ENCODE assay signal across 9 cellular contexts in the genomic region with DNA sequence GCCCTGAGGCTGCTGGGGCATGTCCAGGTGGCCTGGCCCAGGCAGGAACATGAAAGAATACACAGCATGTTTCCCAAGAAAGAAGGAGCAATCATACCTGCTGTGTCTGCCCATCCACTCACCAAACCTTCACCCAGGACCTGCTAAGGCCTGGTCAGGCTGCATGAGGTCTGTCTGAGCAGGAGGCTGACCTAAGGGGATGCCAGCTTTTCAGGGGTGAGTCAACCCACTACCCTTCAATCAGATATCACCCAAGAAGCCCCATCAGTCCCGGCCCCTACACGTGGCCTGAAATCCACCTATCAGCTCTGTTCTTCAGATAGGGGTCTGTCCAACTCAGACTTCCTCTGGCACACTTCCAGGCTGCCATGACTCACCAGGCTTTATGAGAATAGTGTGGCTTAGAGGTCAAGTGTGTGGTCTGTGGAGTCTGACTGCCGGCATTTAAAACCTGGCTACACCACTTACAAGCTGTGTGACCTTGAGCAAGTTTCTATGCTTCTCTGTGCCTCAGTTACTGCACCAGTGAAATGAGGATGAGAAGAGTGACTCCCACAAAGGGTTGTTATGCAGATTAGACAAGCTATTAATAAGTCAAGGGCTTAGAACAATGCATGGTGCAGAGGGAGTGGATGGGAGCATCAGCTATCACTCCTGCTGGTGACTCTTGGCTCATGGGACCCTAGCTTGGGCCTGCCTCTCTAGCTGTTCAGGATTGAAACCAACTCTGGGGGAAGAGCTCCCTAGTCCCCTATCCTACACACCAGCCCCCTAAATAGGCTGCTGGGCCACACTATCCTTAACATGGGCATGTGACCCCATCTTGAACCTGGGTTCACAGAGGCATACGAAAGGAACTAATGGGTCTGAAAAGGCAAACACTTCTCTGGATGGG.
DNase-seq lines count a peak whose midpoint lies in the region; ATAC-seq and TF ChIP-seq lines count a peak whose summit lies in the region.
"Had no signal": no experiment of that assay in that cellular context is flagged by ENCODE, and none has a peak within 500 bp of the region (broad histone marks: within the 10 kb centered on the region; RNA-seq: fewer than 3 reads in every experiment).

No MANE protein-coding gene starts in this region.

- peak; percentile 83 for DNase-seq in GM12865 (ENCODE audit: low read depth)
- peak; percentile 61 for DNase-seq in RWPE1 (ENCODE audit: low spot score)
- peak; percentile 43 to 62 for DNase-seq in foreskin keratinocyte
- no peak for DNase-seq in naive thymus-derived CD8-positive, alpha-beta T cell
- DNase-seq in activated T-helper 1 cell treated with anti-CD3 and anti-CD28 coated beads, Interleukin-12 subunit alpha, Interleukin-12 subunit beta, Interleukin-2, Interleukin-4 antibody, amounts not matched to agents 30 ng/mL and 10 ng/mL and 1 ng/mL, durations not matched to agents 14 hours and 24 hours and 36 hours (ENCODE audit: low spot score) = no peak
- DNase-seq in T-helper 9 cell = no peak

- no peak overlapping the region for H3K4me3 ChIP-seq in GM12865 (ENCODE audit: low read depth, low read length)
- no peak overlapping the region for H3K4me3 ChIP-seq in HEK293 (ENCODE audit: low read depth, low read length)

- H3K4me1 ChIP-seq in HEK293 (ENCODE audit: control insufficient read depth, insufficient read depth, low read length) (peaks cover 21% of the 10 kb centered on the region), foreskin keratinocyte (no peaks in the 10 kb centered on the region)

- intact Hi-C loops in activated T-helper 1 cell treated with anti-CD3 and anti-CD28 coated beads, Interleukin-12 subunit alpha, Interleukin-12 subunit beta, Interleukin-2, Interleukin-4 antibody, amounts not matched to agents 30 ng/mL and 10 ng/mL and 1 ng/mL, durations not matched to agents 14 hours and 24 hours and 36 hours (cut with micrococcal nuclease) = no loop called here

- H3K27me3 ChIP-seq in foreskin keratinocyte = peaks cover 64% of the 10 kb centered on the region

- H3K9me3 Mint-ChIP-seq in naive thymus-derived CD8-positive, alpha-beta T cell = no peaks in the 10 kb centered on the region
- no peaks in the 10 kb centered on the region for H3K9me3 Mint-ChIP-seq in activated T-helper 1 cell treated with anti-CD3 and anti-CD28 coated beads, Interleukin-12 subunit alpha, Interleukin-12 subunit beta, Interleukin-2, Interleukin-4 antibody, amounts not matched to agents 30 ng/mL and 10 ng/mL and 1 ng/mL, durations not matched to agents 14 hours and 24 hours and 36 hours

- no peaks in the 10 kb centered on the region for H3K36me3 Mint-ChIP-seq in naive thymus-derived CD8-positive, alpha-beta T cell
- no peaks in the 10 kb centered on the region for H3K36me3 Mint-ChIP-seq in activated T-helper 1 cell treated with anti-CD3 and anti-CD28 coated beads, Interleukin-12 subunit alpha, Interleukin-12 subunit beta, Interleukin-2, Interleukin-4 antibody, amounts not matched to agents 30 ng/mL and 10 ng/mL and 1 ng/mL, durations not matched to agents 14 hours and 24 hours and 36 hours (ENCODE audit: low read depth)

- H3K36me3 ChIP-seq in HEK293 (ENCODE audit: control insufficient read depth in 2 of 2, insufficient read depth in 1 of 2, low read length in 2 of 2) = no peaks in the 10 kb centered on the region

- POLR2A ChIA-PET in HEK293 (lab: Yijun Ruan, JAX) (interaction anchor here (0.8 to 1.2 kb wide), 4 partner anchors 8 to 31 kb away, joined by 3 to 5 read pairs (median 4); no protein-coding TSS in a partner anchor), RWPE1 (lab: Yijun Ruan, JAX; ENCODE audit: low non-redundant PET) (no interaction called here)
- POLR2A ChIA-PET in naive thymus-derived CD8-positive, alpha-beta T cell (lab: Charles Lee) = no interaction called here

- no peak overlapping the region for H3K27ac Mint-ChIP-seq in naive thymus-derived CD8-positive, alpha-beta T cell
- no peak overlapping the region for H3K27ac Mint-ChIP-seq in activated T-helper 1 cell treated with anti-CD3 and anti-CD28 coated beads, Interleukin-12 subunit alpha, Interleukin-12 subunit beta, Interleukin-2, Interleukin-4 antibody, amounts not matched to agents 30 ng/mL and 10 ng/mL and 1 ng/mL, durations not matched to agents 14 hours and 24 hours and 36 hours

- H3K4me3 Mint-ChIP-seq in naive thymus-derived CD8-positive, alpha-beta T cell = no peak overlapping the region
- no peak overlapping the region for H3K4me3 Mint-ChIP-seq in activated T-helper 1 cell treated with anti-CD3 and anti-CD28 coated beads, Interleukin-12 subunit alpha, Interleukin-12 subunit beta, Interleukin-2, Interleukin-4 antibody, amounts not matched to agents 30 ng/mL and 10 ng/mL and 1 ng/mL, durations not matched to agents 14 hours and 24 hours and 36 hours

- TF ChIP-seq CTCF in GM12865 (IDR thresholded peaks at IDR 0.05; ENCODE audit: insufficient read depth, low read depth, low read length, missing control alignments) (no peak), HEK293 (tag by site-specific recombination; IDR thresholded peaks at IDR 0.05) (no peak), RWPE1 (conservative IDR thresholded peaks at IDR 0.05; ENCODE audit: low read depth) (no peak), foreskin keratinocyte (conservative IDR thresholded peaks at IDR 0.05) (no peak)

- peaks cover 0 to 2% (median 0%) of the 10 kb centered on the region in 4 donors for H3K4me1 Mint-ChIP-seq in naive thymus-derived CD8-positive, alpha-beta T cell
- peaks cover 10% of the 10 kb centered on the region for H3K4me1 Mint-ChIP-seq in activated T-helper 1 cell treated with anti-CD3 and anti-CD28 coated beads, Interleukin-12 subunit alpha, Interleukin-12 subunit beta, Interleukin-2, Interleukin-4 antibody, amounts not matched to agents 30 ng/mL and 10 ng/mL and 1 ng/mL, durations not matched to agents 14 hours and 24 hours and 36 hours (ENCODE audit: low read depth)

- ATAC-seq in foreskin keratinocyte (peak; percentile 39), GM18511 (IDR thresholded peaks at IDR 0.05; ENCODE audit: unreplicated experiment) (no peak)
- ATAC-seq in naive thymus-derived CD8-positive, alpha-beta T cell = no peak

- peaks cover 1 to 50% (median 22%) of the 10 kb centered on the region in 5 donors for H3K27me3 Mint-ChIP-seq in naive thymus-derived CD8-positive, alpha-beta T cell
- peaks cover 5% of the 10 kb centered on the region for H3K27me3 Mint-ChIP-seq in activated T-helper 1 cell treated with anti-CD3 and anti-CD28 coated beads, Interleukin-12 subunit alpha, Interleukin-12 subunit beta, Interleukin-2, Interleukin-4 antibody, amounts not matched to agents 30 ng/mL and 10 ng/mL and 1 ng/mL, durations not matched to agents 14 hours and 24 hours and 36 hours (ENCODE audit: insufficient read depth)

- CTCF ChIA-PET in HEK293 (lab: Yijun Ruan, JAX) = interaction anchor here (0.5 to 3.9 kb wide), 14 partner anchors 9 to 342 kb away, joined by 3 to 31 read pairs (median 4); no protein-coding TSS in a partner anchor
- CTCF ChIA-PET in RWPE1 (lab: Yijun Ruan, JAX) = interaction anchor here (0.6 to 0.7 kb wide), 3 partner anchors 19 to 73 kb away, joined by 3 to 5 read pairs (median 4); no protein-coding TSS in a partner anchor

- H3K27ac ChIP-seq in HEK293 (ENCODE audit: extremely low read depth, low read depth, low read length) (peak overlapping the region; percentile 12; the same call in 1 of the 2 replicates), RWPE1 (peak overlapping the region; percentile 16; the same call in 1 of the 2 replicates), foreskin keratinocyte (no peak overlapping the region)
- H3K27ac ChIP-seq: epithelial cell of prostate had no signal

- H3K9me3 ChIP-seq in HEK293 (ENCODE audit: control insufficient read depth, insufficient read depth, low read depth, low read length) = no peaks in the 10 kb centered on the region

TF ChIP-seq in HEK293, 187 proteins besides CTCF, POLR2A, EP300 and RAD21 (continues in another document):
- TF ChIP-seq ZNF610 (tag by site-specific recombination; IDR thresholded peaks at IDR 0.05; ENCODE audit: borderline replicate concordance) (no peak), ZSCAN30 (tag by site-specific recombination; IDR thresholded peaks at IDR 0.05) (peak; percentile 87), PRDM4 (tag by site-specific recombination; IDR thresholded peaks at IDR 0.05) (0 out of 2 replicates have a peak, but pooled peaks have one; percentile 41), ZNF629 (tag by site-specific recombination; IDR thresholded peaks at IDR 0.05) (peak; percentile 56), ZNF239 (tag by site-specific recombination; IDR thresholded peaks at IDR 0.05) (no peak), ZNF561 (tag by site-specific recombination; IDR thresholded peaks at IDR 0.05; ENCODE audit: borderline replicate concordance) (no peak), ZBTB48 (tag by site-specific recombination; IDR thresholded peaks at IDR 0.05) (0 out of 2 replicates have a peak, but pooled peaks have one; percentile 17), FEZF1 (tag by site-specific recombination; IDR thresholded peaks at IDR 0.05) (peak; percentile 36; the same call in 1 of the 2 replicates)

Comparison
In these comparisons a context has a peak if more than half of its experiments do, and no peak if none do; other contexts are left out.
1. DNase-seq: peak in GM12865 (single experiment), RWPE1 (single experiment) and foreskin keratinocyte (2 of 2); none in naive thymus-derived CD8-positive, alpha-beta T cell (0 of 10), activated T-helper 1 cell treated with anti-CD3 and anti-CD28 coated beads, Interleukin-12 subunit alpha, Interleukin-12 subunit beta, Interleukin-2, Interleukin-4 antibody, amounts not matched to agents 30 ng/mL and 10 ng/mL and 1 ng/mL, durations not matched to agents 14 hours and 24 hours and 36 hours (single experiment) and T-helper 9 cell (single experiment).